ENCODE assay signal across 6 cellular contexts in genomic region chr6:82891503-82891902, GRCh38.
A peak's percentile ranks its signal among the peaks of the same experiment; 100 is the strongest.
DNase-seq lines count a peak whose midpoint lies in the region; TF ChIP-seq lines count a peak whose summit lies in the region.
"Not testable (repeated sequence)": the region's sequence is repeated elsewhere in the genome, so short reads cannot be mapped to it uniquely, and the experiment has no call there.

No MANE protein-coding gene starts in this region.

- not testable (repeated sequence) for H3K9me3 ChIP-seq in HEK293 (ENCODE audit: control insufficient read depth, insufficient read depth, low read depth, low read length)

- TF ChIP-seq CTCF in HEK293 (tag by site-specific recombination; IDR thresholded peaks at IDR 0.05); RWPE1 (conservative IDR thresholded peaks at IDR 0.05; ENCODE audit: low read depth): not testable (repeated sequence)

- not testable (repeated sequence) for H3K4me3 ChIP-seq in HEK293 (ENCODE audit: low read depth, low read length)

- CTCF ChIA-PET in HEK293 (lab: Yijun Ruan, JAX): not testable (repeated sequence)
- CTCF ChIA-PET in RWPE1 (lab: Yijun Ruan, JAX): interaction anchor here (0.6 kb wide), 1 partner anchor 489 kb away, joined by 3 read pairs; no protein-coding TSS in a partner anchor

- not testable (repeated sequence) for H3K27ac ChIP-seq in HEK293 (ENCODE audit: extremely low read depth, low read depth, low read length); RWPE1
- H3K27ac ChIP-seq in epithelial cell of prostate: peak overlapping the region; percentile 22

- POLR2A ChIA-PET in HEK293 (lab: Yijun Ruan, JAX); RWPE1 (lab: Yijun Ruan, JAX; ENCODE audit: low non-redundant PET): not testable (repeated sequence)

- H3K4me1 ChIP-seq in HEK293 (ENCODE audit: control insufficient read depth, insufficient read depth, low read length): not testable (repeated sequence)

- H3K36me3 ChIP-seq in HEK293 (ENCODE audit: control insufficient read depth in 2 of 2, insufficient read depth in 1 of 2, low read length in 2 of 2): not testable (repeated sequence)

- peak; percentile 32 for DNase-seq in M059J (ENCODE audit: low read depth)
- DNase-seq in RWPE1 (ENCODE audit: low spot score): peak; percentile 9
- DNase-seq in epithelial cell of prostate (ENCODE audit: low read depth, low spot score): not testable (repeated sequence)
- DNase-seq in kidney tubule cell (ENCODE audit: low spot score): peak; percentile 69
- peak; percentile 65 for DNase-seq in renal cortical epithelial cell (ENCODE audit: low read depth)

TF ChIP-seq in HEK293, 187 proteins besides CTCF, POLR2A, EP300 and RAD21:
- peak; percentile 50 for TF ChIP-seq SCRT2 (tag by site-specific recombination; IDR thresholded peaks at IDR 0.05)
